Comparison of ENCODE assay signal across 7 cellular contexts in the genomic region with DNA sequence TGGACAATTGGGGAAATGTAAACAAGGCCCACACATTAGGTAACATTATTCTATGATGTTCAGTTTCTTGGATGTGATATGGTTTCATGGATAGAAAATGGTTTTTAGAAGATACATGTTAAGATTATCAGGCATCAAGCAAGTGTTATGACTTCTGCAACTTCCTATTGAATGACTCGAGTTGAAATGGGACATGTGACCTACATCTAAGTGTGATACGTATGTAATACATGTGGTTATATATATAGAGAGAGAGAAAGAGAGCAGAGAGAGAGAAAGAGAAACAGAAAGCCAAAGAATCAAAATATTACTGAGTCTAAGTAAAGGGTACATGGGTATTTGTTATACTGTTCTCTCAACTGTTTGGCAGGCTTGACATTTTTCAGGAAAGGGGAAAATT.
DNase-seq lines count a peak whose midpoint lies in the region; ATAC-seq and TF ChIP-seq lines count a peak whose summit lies in the region.

No MANE protein-coding gene starts in this region.

- no peak overlapping the region for H2AFZ ChIP-seq in parathyroid adenoma

- no peak overlapping the region for H3K9ac ChIP-seq in parathyroid adenoma

- no peak overlapping the region for H3K4me3 ChIP-seq in parathyroid adenoma (ENCODE audit: low read depth, low read length)

- ATAC-seq in GM18867 (IDR thresholded peaks at IDR 0.05; ENCODE audit: unreplicated experiment): peak; percentile 31
- ATAC-seq in HG03520 (IDR thresholded peaks at IDR 0.05; ENCODE audit: unreplicated experiment): peak; percentile 24
- ATAC-seq in HG03095 (IDR thresholded peaks at IDR 0.05; ENCODE audit: unreplicated experiment): no peak

- H3K79me2 ChIP-seq in parathyroid adenoma: peaks cover 31% of the 10 kb centered on the region

- peak; percentile 56 for DNase-seq in central memory CD4-positive, alpha-beta T cell
- DNase-seq in NCI-H2029 (lab: John Stamatoyannopoulos, UW): no peak
- no peak for DNase-seq in stimulated activated CD4-positive, alpha-beta T cell treated with anti-CD3 and anti-CD28 coated beads, Interleukin-2, amount 100 ng/mL, for 24 hours

- no peaks in the 10 kb centered on the region for H3K9me3 ChIP-seq in parathyroid adenoma (ENCODE audit: control insufficient read depth, low read length)

- H3K4me1 ChIP-seq in parathyroid adenoma: no peaks in the 10 kb centered on the region

- no peak overlapping the region for H3K27ac ChIP-seq in parathyroid adenoma

- no peaks in the 10 kb centered on the region for H3K27me3 ChIP-seq in parathyroid adenoma (ENCODE audit: control insufficient read depth, insufficient read depth, low read length)

- TF ChIP-seq CTCF in parathyroid adenoma (IDR thresholded peaks at IDR 0.05): no peak

- H3K4me2 ChIP-seq in parathyroid adenoma (ENCODE audit: low read length): peak overlapping the region; percentile 9

- H3K36me3 ChIP-seq in parathyroid adenoma (ENCODE audit: control insufficient read depth, insufficient read depth, low read length): no peaks in the 10 kb centered on the region
